ENCODE assay signal across 13 cellular contexts in genomic region chr16:88970539-88971065, GRCh38. TPM values are rescaled to one million over a fixed set of nuclear protein-coding genes. Genes with fewer than 3 reads are reported as not detected.
"Had no signal": no experiment of that assay in that cellular context is flagged by ENCODE, and none has a peak within 500 bp of the region (broad histone marks: within the 10 kb centered on the region; RNA-seq: fewer than 3 reads in every experiment).

No MANE protein-coding gene starts in this region.

- H3K36me3 ChIP-seq: esophagus squamous epithelium had no signal

- DNase-seq: activated CD8-positive, alpha-beta memory T cell treated with anti-CD3 and anti-CD28 coated beads, Interleukin-2, amount 50 U/mL, for 4 hours; activated CD8-positive, alpha-beta T cell treated with anti-CD3 and anti-CD28 coated beads for 36 hours; activated gamma-delta T cell treated with Interleukin-2 at 50 U/mL for 16 hours; activated naive CD8-positive, alpha-beta T cell treated with anti-CD3 and anti-CD28 coated beads for 36 hours; activated T-cell treated with anti-CD3 and anti-CD28 coated beads, Interleukin-2, amount 50 U/mL, for 72 hours; esophagus squamous epithelium; foreskin fibroblast; immature natural killer cell; mammary epithelial cell; trophoblast cell had no signal

- H3K27ac ChIP-seq: esophagus squamous epithelium had no signal

- H3K9me3 Mint-ChIP-seq: activated CD8-positive, alpha-beta T cell treated with anti-CD3 and anti-CD28 coated beads for 36 hours; activated naive CD8-positive, alpha-beta T cell treated with anti-CD3 and anti-CD28 coated beads for 36 hours; activated T-cell treated with anti-CD3 and anti-CD28 coated beads, Interleukin-2, amount 50 U/mL, for 72 hours; immature natural killer cell; nephron; stimulated activated effector memory CD8-positive, alpha-beta T cell treated with anti-CD3 and anti-CD28 coated beads, Interleukin-12 subunit alpha, Interleukin-12 subunit beta, amount 100 ng/mL, for 72 hours had no signal

- H3K36me3 Mint-ChIP-seq: activated naive CD8-positive, alpha-beta T cell treated with anti-CD3 and anti-CD28 coated beads for 36 hours; immature natural killer cell; stimulated activated effector memory CD8-positive, alpha-beta T cell treated with anti-CD3 and anti-CD28 coated beads, Interleukin-12 subunit alpha, Interleukin-12 subunit beta, amount 100 ng/mL, for 72 hours had no signal

- H3K4me3 Mint-ChIP-seq: activated CD8-positive, alpha-beta T cell treated with anti-CD3 and anti-CD28 coated beads for 36 hours; activated naive CD8-positive, alpha-beta T cell treated with anti-CD3 and anti-CD28 coated beads for 36 hours; activated T-cell treated with anti-CD3 and anti-CD28 coated beads, Interleukin-2, amount 50 U/mL, for 72 hours; immature natural killer cell; nephron; stimulated activated effector memory CD8-positive, alpha-beta T cell treated with anti-CD3 and anti-CD28 coated beads, Interleukin-12 subunit alpha, Interleukin-12 subunit beta, amount 100 ng/mL, for 72 hours had no signal

- H3K9me3 ChIP-seq: esophagus squamous epithelium had no signal

- H3K27ac Mint-ChIP-seq: activated CD8-positive, alpha-beta T cell treated with anti-CD3 and anti-CD28 coated beads for 36 hours; activated naive CD8-positive, alpha-beta T cell treated with anti-CD3 and anti-CD28 coated beads for 36 hours; activated T-cell treated with anti-CD3 and anti-CD28 coated beads, Interleukin-2, amount 50 U/mL, for 72 hours; immature natural killer cell; nephron; stimulated activated effector memory CD8-positive, alpha-beta T cell treated with anti-CD3 and anti-CD28 coated beads, Interleukin-12 subunit alpha, Interleukin-12 subunit beta, amount 100 ng/mL, for 72 hours had no signal

- ATAC-seq: activated CD8-positive, alpha-beta T cell treated with anti-CD3 and anti-CD28 coated beads for 36 hours; activated T-cell treated with anti-CD3 and anti-CD28 coated beads, Interleukin-2, amount 50 U/mL, for 72 hours; stimulated activated effector memory CD8-positive, alpha-beta T cell treated with anti-CD3 and anti-CD28 coated beads, Interleukin-12 subunit alpha, Interleukin-12 subunit beta, amount 100 ng/mL, for 72 hours had no signal

- H3K4me3 ChIP-seq: esophagus squamous epithelium had no signal

RNA-seq across cellular contexts. Expression of gene CBFA2T3, which starts 6.4 kb away (rescaled TPM):
- total RNA-seq: osteocyte had no signal
